Comparison of ENCODE assay signal across 11 cellular contexts in genomic region chr16:23082161-23082788, GRCh38.
DNase-seq lines count a peak whose midpoint lies in the region; ATAC-seq, FAIRE-seq and TF ChIP-seq lines count a peak whose summit lies in the region.
"Had no signal": no experiment of that assay in that cellular context is flagged by ENCODE, and none has a peak within 500 bp of the region (broad histone marks: within the 10 kb centered on the region; RNA-seq: fewer than 3 reads in every experiment).

No MANE protein-coding gene starts in this region.

- CTCF ChIA-PET in endothelial cell of umbilical vein (lab: Charles Lee), result interaction anchor here (0.6 kb wide), 1 partner anchor 1462 kb away, joined by 3 read pairs; no protein-coding TSS in a partner anchor

- ATAC-seq in psoas muscle (peak; percentile 55 to 84 (median 78)), GM19467 (IDR thresholded peaks at IDR 0.05; ENCODE audit: unreplicated experiment) (no peak)
- no peak for ATAC-seq in natural killer cell treated with Interleukin-12 subunit alpha and Interleukin-12 subunit beta and Interleukin-15 and Interleukin-18, amount 100 ng/mL, for 72 hours
- ATAC-seq: naive thymus-derived CD4-positive, alpha-beta T cell had no signal

- peak overlapping the region; percentile 20 for H3K9ac ChIP-seq in endothelial cell of umbilical vein (replicated peaks; ENCODE audit: extremely low read depth, insufficient read depth, low read length)

- no peaks in the 10 kb centered on the region for H3K9me3 Mint-ChIP-seq in natural killer cell treated with Interleukin-12 subunit alpha and Interleukin-12 subunit beta and Interleukin-15 and Interleukin-18, amount 100 ng/mL, for 72 hours
- H3K9me3 Mint-ChIP-seq: naive thymus-derived CD4-positive, alpha-beta T cell had no signal

- no peaks in the 10 kb centered on the region for H3K9me1 ChIP-seq in endothelial cell of umbilical vein (replicated peaks; ENCODE audit: control insufficient read depth, extremely low read depth, insufficient read depth, low read length)

- no peak overlapping the region for H3K4me2 ChIP-seq in endothelial cell of umbilical vein (ENCODE audit: insufficient read depth, low read length)

- no peak for TF ChIP-seq CTCF in endothelial cell of umbilical vein (IDR thresholded peaks at IDR 0.05; ENCODE audit: extremely low read depth in 1 of 2, insufficient read depth in 1 of 2, low read depth in 1 of 2, low read length in 2 of 2)
- no peak for TF ChIP-seq CTCF in psoas muscle (IDR thresholded peaks at IDR 0.05)

- peak; percentile 14 for DNase-seq in NCI-H748 (lab: John Stamatoyannopoulos, UW; ENCODE audit: unreplicated experiment)
- DNase-seq in NCI-H748 treated with DMSO at 0.1 percent for 48 hours (lab: John Stamatoyannopoulos, UW), result no peak
- DNase-seq in NCI-H524 (lab: John Stamatoyannopoulos, UW), result peak; percentile 90 to 93
- no peak for DNase-seq in endothelial cell of umbilical vein (ENCODE audit: low read depth, low spot score)
- no peak for DNase-seq in psoas muscle
- no peak for DNase-seq in natural killer cell treated with Interleukin-12 subunit alpha and Interleukin-12 subunit beta and Interleukin-15 and Interleukin-18, amount 100 ng/mL, for 72 hours (ENCODE audit: low spot score)
- no peak for DNase-seq in mesenteric fat pad (ENCODE audit: low spot score)
- DNase-seq: naive thymus-derived CD4-positive, alpha-beta T cell; NCI-H446 had no signal

- H3K9me3 ChIP-seq in endothelial cell of umbilical vein (replicated peaks; ENCODE audit: control insufficient read depth, insufficient read depth, low read length) (no peaks in the 10 kb centered on the region), psoas muscle (no peaks in the 10 kb centered on the region)

- H3K27ac ChIP-seq in endothelial cell of umbilical vein (ENCODE audit: insufficient read depth, low read depth, low read length) (peak overlapping the region; percentile 50), psoas muscle (no peak overlapping the region)

- peaks cover 11% of the 10 kb centered on the region for H3K36me3 Mint-ChIP-seq in natural killer cell treated with Interleukin-12 subunit alpha and Interleukin-12 subunit beta and Interleukin-15 and Interleukin-18, amount 100 ng/mL, for 72 hours

- intact Hi-C loops in endothelial cell of umbilical vein (cut with micrococcal nuclease), result loop anchor here (5.0 kb wide), 2 partner anchors 65 to 350 kb away; partner anchors contain the start of gene USP31
- intact Hi-C loops in psoas muscle (cut with DNase I), result loop anchor here (5.0 to 10.0 kb wide), 2 partner anchors 65 to 353 kb away; partner anchors contain the start of gene USP31 (in 1 of the 2)

- H2AFZ ChIP-seq in endothelial cell of umbilical vein (ENCODE audit: low read depth, low read length), result no peak overlapping the region

- H4K20me1 ChIP-seq in endothelial cell of umbilical vein (replicated peaks; ENCODE audit: control insufficient read depth, extremely low read depth, insufficient read depth, low read length), result no peaks in the 10 kb centered on the region

- H3K4me1 ChIP-seq in endothelial cell of umbilical vein (ENCODE audit: control insufficient read depth, extremely low read depth, insufficient read depth, low read length), result peaks cover 34% of the 10 kb centered on the region
- no peaks in the 10 kb centered on the region for H3K4me1 ChIP-seq in psoas muscle

- 52 to 77% (median 62%) methylated on average over 9 of the region's 9 CpGs for WGBS in psoas muscle, 3 donors

- H3K4me3 ChIP-seq in endothelial cell of umbilical vein (replicated peaks in 1 of 3; ENCODE audit: insufficient read depth in 1 of 3, low read depth in 1 of 3, low read length in 3 of 3), result no peak overlapping the region
- H3K4me3 ChIP-seq in psoas muscle, result no peak overlapping the region

- no peaks in the 10 kb centered on the region for H3K27me3 Mint-ChIP-seq in natural killer cell treated with Interleukin-12 subunit alpha and Interleukin-12 subunit beta and Interleukin-15 and Interleukin-18, amount 100 ng/mL, for 72 hours
- H3K27me3 Mint-ChIP-seq: naive thymus-derived CD4-positive, alpha-beta T cell had no signal

- no peak overlapping the region for H3K4me3 Mint-ChIP-seq in natural killer cell treated with Interleukin-12 subunit alpha and Interleukin-12 subunit beta and Interleukin-15 and Interleukin-18, amount 100 ng/mL, for 72 hours
- H3K4me3 Mint-ChIP-seq: naive thymus-derived CD4-positive, alpha-beta T cell had no signal

- peaks cover 7% of the 10 kb centered on the region in 2 donors for H3K4me1 Mint-ChIP-seq in natural killer cell treated with Interleukin-12 subunit alpha and Interleukin-12 subunit beta and Interleukin-15 and Interleukin-18, amount 100 ng/mL, for 72 hours (ENCODE audit: low read depth in 2 of 2)

- FAIRE-seq in endothelial cell of umbilical vein (lab: Jason Lieb, UNC), result no peak
- FAIRE-seq: A204.1 had no signal

- peak overlapping the region in 1 of 2 donors; percentile 73 for H3K27ac Mint-ChIP-seq in natural killer cell treated with Interleukin-12 subunit alpha and Interleukin-12 subunit beta and Interleukin-15 and Interleukin-18, amount 100 ng/mL, for 72 hours
- H3K27ac Mint-ChIP-seq: naive thymus-derived CD4-positive, alpha-beta T cell had no signal

- peaks cover 6 to 13% of the 10 kb centered on the region in 2 experiments for H3K36me3 ChIP-seq in endothelial cell of umbilical vein (ENCODE audit: control insufficient read depth in 2 of 2, extremely low read depth in 1 of 2, insufficient read depth in 2 of 2, low read length in 2 of 2)
- H3K36me3 ChIP-seq in psoas muscle (ENCODE audit: insufficient read depth in 1 of 2, low read depth in 1 of 2), result peaks cover 2 to 74% of the 10 kb centered on the region in 2 donors

- BruUV-seq in endothelial cell of umbilical vein (replicated peaks; lab: Mats Ljungman, UMichigan), result no TSS peak

- no peaks in the 10 kb centered on the region for H3K79me2 ChIP-seq in endothelial cell of umbilical vein (ENCODE audit: control insufficient read depth, insufficient read depth, low read length)

- dilution Hi-C loops in endothelial cell of umbilical vein (cut with MboI; ENCODE audit: extremely low pct_ligation_motif_present, low sequenced_read_pairs), result no loop called here

- no peak for TF ChIP-seq POLR2A in endothelial cell of umbilical vein (IDR thresholded peaks at IDR 0.05; ENCODE audit: low read depth, low read length)

- POLR2A ChIA-PET in endothelial cell of umbilical vein (lab: Charles Lee), result interaction anchor here (1.0 kb wide), 1 partner anchor 66 kb away, joined by 3 read pairs; no protein-coding TSS in a partner anchor

- H3K27me3 ChIP-seq in endothelial cell of umbilical vein (ENCODE audit: control insufficient read depth in 2 of 2, insufficient read depth in 2 of 2, low read length in 2 of 2), result no peaks in the 10 kb centered on the region
- no peaks in the 10 kb centered on the region for H3K27me3 ChIP-seq in psoas muscle (ENCODE audit: insufficient read depth in 3 of 3, low read length in 2 of 3)

TF ChIP-seq in endothelial cell of umbilical vein, 7 proteins besides CTCF, POLR2A, EP300 and RAD21:
- no peak for TF ChIP-seq MAX (IDR thresholded peaks at IDR 0.05; ENCODE audit: insufficient read depth, insufficient read length)
- no peak for TF ChIP-seq MYC (IDR thresholded peaks at IDR 0.05; ENCODE audit: low read depth, low read length)
- no peak for TF ChIP-seq FOS (IDR thresholded peaks at IDR 0.05; ENCODE audit: borderline replicate concordance, insufficient read depth, low read length)
- no peak for TF ChIP-seq EZH2 (IDR thresholded peaks at IDR 0.05; ENCODE audit: borderline replicate concordance, low read depth, low read length, severe bottlenecking)
- no peak for TF ChIP-seq POLR2AphosphoS5 (IDR thresholded peaks at IDR 0.05; ENCODE audit: insufficient read depth, low read depth, low read length)
- no peak for TF ChIP-seq GATA2 (IDR thresholded peaks at IDR 0.05; ENCODE audit: insufficient read depth, insufficient read length, low read depth, low read length)
- TF ChIP-seq JUN (IDR thresholded peaks at IDR 0.05; ENCODE audit: borderline replicate concordance, insufficient read depth, insufficient read length, low read depth), result no peak

Comparison
In these comparisons a context has a peak if more than half of its experiments do, and no peak if none do; other contexts are left out.
1. DNase-seq: peak in NCI-H748 (single experiment) and NCI-H524 (2 of 2); none in NCI-H748 treated with DMSO at 0.1 percent for 48 hours (single experiment), endothelial cell of umbilical vein (single experiment), psoas muscle (0 of 2), natural killer cell treated with Interleukin-12 subunit alpha and Interleukin-12 subunit beta and Interleukin-15 and Interleukin-18, amount 100 ng/mL, for 72 hours (single experiment) and mesenteric fat pad (single experiment).
2. ATAC-seq: peak in psoas muscle (4 of 4); none in GM19467 (single experiment) and natural killer cell treated with Interleukin-12 subunit alpha and Interleukin-12 subunit beta and Interleukin-15 and Interleukin-18, amount 100 ng/mL, for 72 hours (0 of 2).